14 cellular contexts compared by ENCODE assay signal in the genomic region with DNA sequence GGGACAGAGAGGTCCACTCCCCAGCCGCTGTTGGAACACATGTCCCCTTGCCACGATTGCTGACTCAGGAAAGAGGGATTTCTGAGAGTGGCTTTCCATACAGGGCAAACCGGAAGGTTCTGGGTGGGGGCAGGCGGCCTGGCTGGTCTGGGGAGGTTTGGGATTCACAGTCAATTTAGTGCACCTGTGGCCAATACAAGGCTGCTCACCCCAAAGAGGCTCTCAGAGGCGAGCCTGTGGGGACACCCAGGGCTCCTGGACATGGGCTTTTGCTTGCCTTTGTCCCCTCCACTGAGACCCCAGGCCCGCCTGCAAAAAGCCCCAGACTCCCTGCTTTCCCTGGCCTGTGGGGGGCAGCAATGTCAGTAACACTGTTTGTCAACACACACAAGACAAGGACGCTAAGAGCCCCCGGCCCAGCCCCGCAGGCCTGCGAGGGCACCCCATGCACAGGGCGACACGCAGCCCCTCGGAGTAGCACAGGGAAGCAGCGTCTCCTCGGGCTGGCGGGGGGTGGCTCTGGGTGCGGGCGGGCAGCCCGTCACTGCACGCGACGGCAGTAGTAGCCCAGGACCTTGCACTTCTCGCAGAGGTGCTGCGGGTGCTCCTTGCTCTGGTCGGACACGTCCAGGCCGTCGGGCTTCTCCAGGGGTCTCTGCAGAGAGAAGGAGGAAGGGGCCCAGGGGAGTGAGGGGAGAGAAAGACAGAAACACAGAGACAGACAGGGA. TPM values are rescaled to one million over a fixed set of nuclear protein-coding genes. Genes with fewer than 3 reads are reported as not detected.
A peak's percentile ranks its signal among the peaks of the same experiment; 100 is the strongest.
DNase-seq lines count a peak whose midpoint lies in the region; ATAC-seq and TF ChIP-seq lines count a peak whose summit lies in the region.
"Had no signal": no experiment of that assay in that cellular context is flagged by ENCODE, and none has a peak within 500 bp of the region (broad histone marks: within the 10 kb centered on the region; RNA-seq: fewer than 3 reads in every experiment).

No MANE protein-coding gene starts in this region.

- peaks cover 3% of the 10 kb centered on the region; the same call in 2 of the 3 replicates for H3K4me1 Mint-ChIP-seq in GM23338

- DNase-seq in Ammon's horn (ENCODE audit: low spot score) = peak; percentile 3
- peak; percentile 73 for DNase-seq in GM23338 (ENCODE audit: low spot score)
- peak; percentile 3 for DNase-seq in choroid plexus epithelial cell (ENCODE audit: low read depth)
- DNase-seq in glomerular visceral epithelial cell (ENCODE audit: extremely low spot score) = no peak
- no peak for DNase-seq in NCI-H2196 treated with DMSO at 0.1 percent for 48 hours (lab: John Stamatoyannopoulos, UW; ENCODE audit: unreplicated experiment)
- DNase-seq: effector memory CD8-positive, alpha-beta T cell; NCI-H2171 had no signal

- H3K9me2 ChIP-seq in GM23338 (ENCODE audit: insufficient read depth) = no peaks in the 10 kb centered on the region

- H3K4me2 ChIP-seq in GM23338 = no peak overlapping the region

- H3K9me3 ChIP-seq in muscle layer of colon (ENCODE audit: low read length) = no peaks in the 10 kb centered on the region

- peak; percentile 66 for ATAC-seq in GM23338
- ATAC-seq in GM21786 (IDR thresholded peaks at IDR 0.05; ENCODE audit: unreplicated experiment) = no peak
- no peak for ATAC-seq in GM21619 (IDR thresholded peaks at IDR 0.05; ENCODE audit: unreplicated experiment)
- ATAC-seq: CD8-positive, alpha-beta T cell; effector memory CD8-positive, alpha-beta T cell; naive thymus-derived CD4-positive, alpha-beta T cell had no signal

- H3K36me3 ChIP-seq in GM23338 (ENCODE audit: insufficient read depth) (no peaks in the 10 kb centered on the region), muscle layer of colon (ENCODE audit: insufficient read depth, low read length) (peaks cover 23% of the 10 kb centered on the region)

- no peaks in the 10 kb centered on the region for H3K4me1 ChIP-seq in GM23338 (ENCODE audit: insufficient read depth)
- peaks cover 70% of the 10 kb centered on the region for H3K4me1 ChIP-seq in muscle layer of colon (ENCODE audit: insufficient read depth, low read length)

- H3F3A ChIP-seq in GM23338 (replicated peaks; ENCODE audit: low read depth) = no peaks in the 10 kb centered on the region

- H2AFZ ChIP-seq in GM23338 = no peak overlapping the region

- no peaks in the 10 kb centered on the region for H3K79me2 ChIP-seq in GM23338 (replicated peaks; ENCODE audit: insufficient read depth)

- peak; percentile 39 to 72 for TF ChIP-seq CTCF in GM23338 (conservative IDR thresholded peaks at IDR 0.05; ENCODE audit: low read depth in 2 of 2)
- peak; percentile 27 for TF ChIP-seq CTCF in choroid plexus epithelial cell (conservative IDR thresholded peaks at IDR 0.05; ENCODE audit: low read depth, low read length)

- no peak overlapping the region for H3K9ac ChIP-seq in muscle layer of colon (ENCODE audit: low read length)

- H3K27ac Mint-ChIP-seq in GM23338 = 0 out of 2 replicates have a peak overlapping the region, but pooled peaks have one; percentile 48
- H3K27ac Mint-ChIP-seq: activated naive CD8-positive, alpha-beta T cell; CD8-positive, alpha-beta T cell; effector memory CD8-positive, alpha-beta T cell; naive thymus-derived CD4-positive, alpha-beta T cell had no signal

- H3K27me3 Mint-ChIP-seq in GM23338 (ENCODE audit: insufficient read depth, low read depth, poor library complexity) = peaks cover 9% of the 10 kb centered on the region
- H3K27me3 Mint-ChIP-seq: activated naive CD8-positive, alpha-beta T cell; effector memory CD8-positive, alpha-beta T cell; naive thymus-derived CD4-positive, alpha-beta T cell; stimulated activated naive CD8-positive, alpha-beta T cell treated with anti-CD3 and anti-CD28 coated beads, Interleukin-15, amount 100 ng/mL, for 72 hours had no signal

- no peaks in the 10 kb centered on the region for H3K36me3 Mint-ChIP-seq in GM23338 (ENCODE audit: low read depth)
- H3K36me3 Mint-ChIP-seq: activated naive CD8-positive, alpha-beta T cell; CD8-positive, alpha-beta T cell; naive thymus-derived CD4-positive, alpha-beta T cell had no signal

- H3K27ac ChIP-seq in GM23338 (ENCODE audit: low read depth) (no peak overlapping the region), muscle layer of colon (ENCODE audit: low read depth, low read length) (peak overlapping the region; percentile 71)

- no peak overlapping the region for H3K4me3 ChIP-seq in GM23338
- H3K4me3 ChIP-seq in choroid plexus epithelial cell (ENCODE audit: low read depth, low read length) = no peak overlapping the region
- no peak overlapping the region for H3K4me3 ChIP-seq in muscle layer of colon (ENCODE audit: low read depth in 1 of 2, low read length in 2 of 2)

- no peaks in the 10 kb centered on the region for H3K9me3 Mint-ChIP-seq in GM23338
- H3K9me3 Mint-ChIP-seq: CD8-positive, alpha-beta T cell; effector memory CD8-positive, alpha-beta T cell; naive thymus-derived CD4-positive, alpha-beta T cell; stimulated activated naive CD8-positive, alpha-beta T cell treated with anti-CD3 and anti-CD28 coated beads, Interleukin-15, amount 100 ng/mL, for 72 hours had no signal

- no peak overlapping the region for H3K4me3 Mint-ChIP-seq in GM23338
- H3K4me3 Mint-ChIP-seq: activated naive CD8-positive, alpha-beta T cell; CD8-positive, alpha-beta T cell; effector memory CD8-positive, alpha-beta T cell; naive thymus-derived CD4-positive, alpha-beta T cell; stimulated activated naive CD8-positive, alpha-beta T cell treated with anti-CD3 and anti-CD28 coated beads, Interleukin-15, amount 100 ng/mL, for 72 hours had no signal

- H3K27me3 ChIP-seq in GM23338 (ENCODE audit: insufficient read depth) (no peaks in the 10 kb centered on the region), muscle layer of colon (ENCODE audit: control insufficient read depth in 1 of 2, insufficient read depth in 2 of 2, low read length in 2 of 2) (no peaks in the 10 kb centered on the region)

- H4K20me1 ChIP-seq in GM23338 (replicated peaks; ENCODE audit: insufficient read depth) = no peaks in the 10 kb centered on the region

TF ChIP-seq in GM23338, 12 proteins besides CTCF, POLR2A, EP300 and RAD21 (continues in another document):
- no peak for TF ChIP-seq NANOG (IDR thresholded peaks at IDR 0.05; ENCODE audit: borderline replicate concordance)
- no peak for TF ChIP-seq POLR2AphosphoS5 (IDR thresholded peaks at IDR 0.05; ENCODE audit: low read depth)
- no peak for TF ChIP-seq STAT1 (IDR thresholded peaks at IDR 0.05; ENCODE audit: unreplicated experiment)
- TF ChIP-seq JUNB (IDR thresholded peaks at IDR 0.05; ENCODE audit: unreplicated experiment) = no peak
- no peak for TF ChIP-seq ZNF114 (CRISPR knock-in tag; IDR thresholded peaks at IDR 0.05)
- TF ChIP-seq EZH2 (IDR thresholded peaks at IDR 0.05; ENCODE audit: low read depth, unreplicated experiment) = no peak
- TF ChIP-seq EZH2phosphoT487 (IDR thresholded peaks at IDR 0.05; ENCODE audit: unreplicated experiment) = no peak
- TF ChIP-seq, protein P1, sequence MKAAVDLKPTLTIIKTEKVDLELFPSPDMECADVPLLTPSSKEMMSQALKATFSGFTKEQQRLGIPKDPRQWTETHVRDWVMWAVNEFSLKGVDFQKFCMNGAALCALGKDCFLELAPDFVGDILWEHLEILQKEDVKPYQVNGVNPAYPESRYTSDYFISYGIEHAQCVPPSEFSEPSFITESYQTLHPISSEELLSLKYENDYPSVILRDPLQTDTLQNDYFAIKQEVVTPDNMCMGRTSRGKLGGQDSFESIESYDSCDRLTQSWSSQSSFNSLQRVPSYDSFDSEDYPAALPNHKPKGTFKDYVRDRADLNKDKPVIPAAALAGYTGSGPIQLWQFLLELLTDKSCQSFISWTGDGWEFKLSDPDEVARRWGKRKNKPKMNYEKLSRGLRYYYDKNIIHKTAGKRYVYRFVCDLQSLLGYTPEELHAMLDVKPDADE (IDR thresholded peaks at IDR 0.05) = no peak
- TF ChIP-seq, protein P2, sequence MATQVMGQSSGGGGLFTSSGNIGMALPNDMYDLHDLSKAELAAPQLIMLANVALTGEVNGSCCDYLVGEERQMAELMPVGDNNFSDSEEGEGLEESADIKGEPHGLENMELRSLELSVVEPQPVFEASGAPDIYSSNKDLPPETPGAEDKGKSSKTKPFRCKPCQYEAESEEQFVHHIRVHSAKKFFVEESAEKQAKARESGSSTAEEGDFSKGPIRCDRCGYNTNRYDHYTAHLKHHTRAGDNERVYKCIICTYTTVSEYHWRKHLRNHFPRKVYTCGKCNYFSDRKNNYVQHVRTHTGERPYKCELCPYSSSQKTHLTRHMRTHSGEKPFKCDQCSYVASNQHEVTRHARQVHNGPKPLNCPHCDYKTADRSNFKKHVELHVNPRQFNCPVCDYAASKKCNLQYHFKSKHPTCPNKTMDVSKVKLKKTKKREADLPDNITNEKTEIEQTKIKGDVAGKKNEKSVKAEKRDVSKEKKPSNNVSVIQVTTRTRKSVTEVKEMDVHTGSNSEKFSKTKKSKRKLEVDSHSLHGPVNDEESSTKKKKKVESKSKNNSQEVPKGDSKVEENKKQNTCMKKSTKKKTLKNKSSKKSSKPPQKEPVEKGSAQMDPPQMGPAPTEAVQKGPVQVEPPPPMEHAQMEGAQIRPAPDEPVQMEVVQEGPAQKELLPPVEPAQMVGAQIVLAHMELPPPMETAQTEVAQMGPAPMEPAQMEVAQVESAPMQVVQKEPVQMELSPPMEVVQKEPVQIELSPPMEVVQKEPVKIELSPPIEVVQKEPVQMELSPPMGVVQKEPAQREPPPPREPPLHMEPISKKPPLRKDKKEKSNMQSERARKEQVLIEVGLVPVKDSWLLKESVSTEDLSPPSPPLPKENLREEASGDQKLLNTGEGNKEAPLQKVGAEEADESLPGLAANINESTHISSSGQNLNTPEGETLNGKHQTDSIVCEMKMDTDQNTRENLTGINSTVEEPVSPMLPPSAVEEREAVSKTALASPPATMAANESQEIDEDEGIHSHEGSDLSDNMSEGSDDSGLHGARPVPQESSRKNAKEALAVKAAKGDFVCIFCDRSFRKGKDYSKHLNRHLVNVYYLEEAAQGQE (IDR thresholded peaks at IDR 0.05; ENCODE audit: unreplicated experiment) = no peak
- no peak for TF ChIP-seq ZNF331 (CRISPR knock-in tag; IDR thresholded peaks at IDR 0.05; ENCODE audit: low read depth)
- TF ChIP-seq CREB1 (CRISPR knock-in tag; IDR thresholded peaks at IDR 0.05; ENCODE audit: low read depth) = no peak

RNA-seq across cellular contexts. Expression of a gene that starts 38.7 kb away (rescaled TPM):
- total RNA-seq in GM23338 (2014; rRNA removed; shearing (Covaris generic)) = 42.4 and 43.6 TPM in 2 replicates
- 29.5 and 32.1 TPM in 2 replicates for polyA plus RNA-seq in GM23338 (2016; fragmentation: Nextera tagmentation; extraction: Ambion mirVana)

RNA-seq across cellular contexts. Expression of a gene that starts 59.5 kb away (rescaled TPM):
- total RNA-seq in GM23338 (2014; rRNA removed; shearing (Covaris generic)) = 7.2 and 10.1 TPM in 2 replicates
- 2.0 and 2.9 TPM in 2 replicates for polyA plus RNA-seq in GM23338 (2016; fragmentation: Nextera tagmentation; extraction: Ambion mirVana)

Comparison
In these comparisons a context has a peak if more than half of its experiments do, and no peak if none do; other contexts are left out.
1. DNase-seq: peak in Ammon's horn (single experiment), GM23338 (single experiment) and choroid plexus epithelial cell (single experiment); none in glomerular visceral epithelial cell (single experiment) and NCI-H2196 treated with DMSO at 0.1 percent for 48 hours (single experiment).